33 cellular contexts compared by ENCODE assay signal in genomic region chr13:37835392-37835791, GRCh38. TPM values are rescaled to one million over a fixed set of nuclear protein-coding genes. Genes with fewer than 3 reads are reported as not detected.
"Had no signal": no experiment of that assay in that cellular context is flagged by ENCODE, and none has a peak within 500 bp of the region (broad histone marks: within the 10 kb centered on the region; RNA-seq: fewer than 3 reads in every experiment).

No MANE protein-coding gene starts in this region.

- H3K4me3 ChIP-seq: adrenal gland, body of pancreas, cardiac muscle cell, colonic mucosa, esophagus squamous epithelium, gastroesophageal sphincter, heart right ventricle, hepatocyte had no signal

- FAIRE-seq: endometrium, endothelial cell of umbilical vein had no signal

- DNase-seq: activated B cell treated with CpG ODN at 0.5 μM for 24 hours; activated CD4-positive, alpha-beta T cell treated with anti-CD3 and anti-CD28 coated beads for 48 hours; activated CD4-positive, alpha-beta T cell treated with anti-CD3 and anti-CD28 coated beads, Interleukin-2, amount 50 U/mL, for 1 hour; activated CD4-positive, alpha-beta T cell treated with anti-CD3 and anti-CD28 coated beads, Interleukin-2, amount 50 U/mL, for 48 hours; activated CD8-positive, alpha-beta memory T cell treated with anti-CD3 and anti-CD28 coated beads for 24 hours; activated CD8-positive, alpha-beta T cell treated with anti-CD3 and anti-CD28 coated beads for 36 hours; activated effector memory CD4-positive, alpha-beta T cell treated with anti-CD3 and anti-CD28 coated beads, Interleukin-2, amount 50 U/mL, for 16 hours; activated naive CD4-positive, alpha-beta T cell treated with anti-CD3 and anti-CD28 coated beads for 36 hours; activated naive CD8-positive, alpha-beta T cell treated with anti-CD3 and anti-CD28 coated beads for 36 hours; activated naive CD8-positive, alpha-beta T cell treated with anti-CD3 and anti-CD28 coated beads, Interleukin-2, amount 50 U/mL, for 24 hours; activated T-cell treated with anti-CD3 and anti-CD28 coated beads, Interleukin-2, amount 50 U/mL, for 48 hours; adrenal gland; amygdala; aorta; body of pancreas; central memory CD4-positive, alpha-beta T cell; cerebellar nuclear complex; colonic mucosa; effector CD8-positive, alpha-beta T cell; esophagus squamous epithelium; foreskin melanocyte; heart right ventricle; T-helper 2 cell; WERI-Rb-1 had no signal

- H3K36me3 ChIP-seq: adrenal gland, cardiac muscle cell, colonic mucosa, esophagus squamous epithelium, gastroesophageal sphincter, heart right ventricle, WERI-Rb-1 had no signal

- H3K9me3 ChIP-seq: adrenal gland, colonic mucosa, esophagus squamous epithelium, gastroesophageal sphincter had no signal

- H3K27ac ChIP-seq: adrenal gland, body of pancreas, cardiac muscle cell, colonic mucosa, epithelial cell of prostate, esophagus squamous epithelium, gastroesophageal sphincter, heart right ventricle, hepatocyte, WERI-Rb-1 had no signal

- H3K27me3 ChIP-seq: adrenal gland, body of pancreas, cardiac muscle cell, colonic mucosa, esophagus squamous epithelium, gastroesophageal sphincter, heart right ventricle, hepatocyte had no signal

- H3K4me1 ChIP-seq: adrenal gland, body of pancreas, colonic mucosa, esophagus squamous epithelium, gastroesophageal sphincter, heart right ventricle had no signal

RNA-seq across cellular contexts. Expression of gene TRPC4, which starts 34.2 kb away (rescaled TPM):
- total RNA-seq: activated B cell treated with CpG ODN at 0.5 μM for 24 hours; activated CD8-positive, alpha-beta T cell treated with anti-CD3 and anti-CD28 coated beads for 36 hours; activated naive CD4-positive, alpha-beta T cell treated with anti-CD3 and anti-CD28 coated beads for 36 hours; activated naive CD8-positive, alpha-beta T cell treated with anti-CD3 and anti-CD28 coated beads for 36 hours; activated T-helper 1 cell treated with anti-CD3 and anti-CD28 coated beads, Interleukin-12 subunit alpha, Interleukin-12 subunit beta, Interleukin-2, Interleukin-4 antibody, amounts not matched to agents 30 ng/mL and 10 ng/mL and 1 ng/mL, durations not matched to agents 14 hours and 24 hours and 36 hours; activated T-helper 2 cell treated with anti-CD3 and anti-CD28 coated beads, Interferon-gamma antibody, Interleukin-2, Interleukin-4, amounts not matched to agents 10 μg/mL and 5 μg/mL and 100 μg/mL, durations not matched to agents 14 hours and 24 hours and 36 hours; dermis microvascular lymphatic vessel endothelial cell had no signal
